In genomic region chr17:69015631-69016030, GRCh38 we compare ENCODE assay signal across 36 cellular contexts. TPM values are rescaled to one million over a fixed set of nuclear protein-coding genes. Genes with fewer than 3 reads are reported as not detected.
"Had no signal": no experiment of that assay in that cellular context is flagged by ENCODE, and none has a peak within 500 bp of the region (broad histone marks: within the 10 kb centered on the region; RNA-seq: fewer than 3 reads in every experiment).

No MANE protein-coding gene starts in this region.

- DNase-seq: activated effector memory CD4-positive, alpha-beta T cell treated with anti-CD3 and anti-CD28 coated beads, Interleukin-2, amount 50 U/mL, for 16 hours; activated effector memory CD4-positive, alpha-beta T cell treated with Interleukin-2 at 50 U/mL for 16 hours; activated gamma-delta T cell; activated gamma-delta T cell treated with Interleukin-2 at 50 U/mL for 16 hours; activated naive CD4-positive, alpha-beta T cell; activated naive CD4-positive, alpha-beta T cell treated with anti-CD3 and anti-CD28 coated beads for 36 hours; activated naive CD4-positive, alpha-beta T cell treated with anti-CD3 and anti-CD28 coated beads, Interleukin-2, amount 10 ng/mL, durations not matched to agents 7 days and 5 days; activated naive CD4-positive, alpha-beta T cell treated with anti-CD3 and anti-CD28 coated beads, Interleukin-2, amount 50 U/mL, for 16 hours; activated naive CD4-positive, alpha-beta T cell treated with Interleukin-2 at 50 U/mL for 16 hours; activated naive CD8-positive, alpha-beta T cell treated with anti-CD3 and anti-CD28 coated beads for 36 hours; activated naive CD8-positive, alpha-beta T cell treated with anti-CD3 and anti-CD28 coated beads, Interleukin-2, amount 10 ng/mL, durations not matched to agents 7 days and 5 days; activated naive CD8-positive, alpha-beta T cell treated with anti-CD3 and anti-CD28 coated beads, Interleukin-2, amount 50 U/mL, for 24 hours; activated T-cell treated with anti-CD3 and anti-CD28 coated beads, Interleukin-2, amount 50 U/mL, for 1 hour; activated T-cell treated with anti-CD3 and anti-CD28 coated beads, Interleukin-2, amount 50 U/mL, for 24 hours; activated T-cell treated with anti-CD3 and anti-CD28 coated beads, Interleukin-2, amount 50 U/mL, for 4 hours; activated T-cell treated with anti-CD3 and anti-CD28 coated beads, Interleukin-2, amount 50 U/mL, for 48 hours; activated T-cell treated with anti-CD3 and anti-CD28 coated beads, Interleukin-2, amount 50 U/mL, for 72 hours; adrenal gland; amniotic stem cell; amygdala; anterior cingulate cortex; aorta; body of pancreas; brain microvascular endothelial cell; caudate nucleus; central memory CD4-positive, alpha-beta T cell; cerebellar nuclear complex had no signal

- H3K36me3 ChIP-seq: adrenal gland, ascending aorta, brain microvascular endothelial cell, cardiac muscle cell had no signal

- H3K27me3 ChIP-seq: adrenal gland, ascending aorta, body of pancreas, brain microvascular endothelial cell, breast epithelium, cardiac muscle cell had no signal

- FAIRE-seq: astrocyte, bronchial epithelial cell had no signal

- ATAC-seq: activated naive CD4-positive, alpha-beta T cell treated with anti-CD3 and anti-CD28 coated beads, Interleukin-2, amount 50 U/mL, for 72 hours; activated naive CD8-positive, alpha-beta T cell treated with anti-CD3 and anti-CD28 coated beads, Interleukin-2, amount 50 U/mL, for 24 hours; activated T-cell treated with anti-CD3 and anti-CD28 coated beads, Interleukin-2, amount 50 U/mL, for 4 hours; activated T-cell treated with anti-CD3 and anti-CD28 coated beads, Interleukin-2, amount 50 U/mL, for 72 hours; activated T-helper 17 cell treated with anti-CD3 and anti-CD28 coated beads, Interleukin-2, amount 50 U/mL, for 72 hours; body of pancreas had no signal

- H3K4me1 ChIP-seq: adrenal gland, ascending aorta, breast epithelium had no signal

- H3K27ac ChIP-seq: adrenal gland, ascending aorta, body of pancreas, brain microvascular endothelial cell, breast epithelium, cardiac muscle cell had no signal

- H3K4me3 ChIP-seq: adrenal gland, ascending aorta, body of pancreas, breast epithelium, cardiac muscle cell had no signal

- H3K9me3 ChIP-seq: adrenal gland, ascending aorta, body of pancreas, breast epithelium had no signal

RNA-seq across cellular contexts. Expression of gene ABCA9, which starts 45.1 kb away (rescaled TPM):
- total RNA-seq: activated naive CD4-positive, alpha-beta T cell treated with anti-CD3 and anti-CD28 coated beads for 36 hours; activated naive CD4-positive, alpha-beta T cell treated with anti-CD3 and anti-CD28 coated beads, Interleukin-2, amount 50 U/mL, for 72 hours; activated naive CD8-positive, alpha-beta T cell treated with anti-CD3 and anti-CD28 coated beads for 36 hours; activated T-cell treated with anti-CD3 and anti-CD28 coated beads, Interleukin-2, amount 50 U/mL, for 4 hours; activated T-helper 1 cell treated with anti-CD3 and anti-CD28 coated beads, Interleukin-12 subunit alpha, Interleukin-12 subunit beta, Interleukin-2, Interleukin-4 antibody, amounts not matched to agents 30 ng/mL and 10 ng/mL and 1 ng/mL, durations not matched to agents 14 hours and 24 hours and 36 hours; activated T-helper 2 cell treated with anti-CD3 and anti-CD28 coated beads, Interferon-gamma antibody, Interleukin-2, Interleukin-4, amounts not matched to agents 10 μg/mL and 5 μg/mL and 100 μg/mL, durations not matched to agents 14 hours and 24 hours and 36 hours had no signal
- polyA plus RNA-seq: cardiac muscle cell had no signal
